15 cellular contexts compared by ENCODE assay signal in genomic region chr10:47330804-47331203, GRCh38. TPM values are rescaled to one million over a fixed set of nuclear protein-coding genes. Genes with fewer than 3 reads are reported as not detected.
"Had no signal": no experiment of that assay in that cellular context is flagged by ENCODE, and none has a peak within 500 bp of the region (broad histone marks: within the 10 kb centered on the region; RNA-seq: fewer than 3 reads in every experiment).

No MANE protein-coding gene starts in this region.

- H3K27me3 ChIP-seq: tibial nerve had no signal

- H3K27ac ChIP-seq: tibial nerve had no signal

- H3K36me3 ChIP-seq: tibial nerve had no signal

- ATAC-seq: activated T-helper 17 cell treated with anti-CD3 and anti-CD28 coated beads, Interleukin-2, amount 50 U/mL, for 72 hours; T-helper 17 cell had no signal

- H3K9me3 ChIP-seq: tibial nerve had no signal

- H3K4me3 ChIP-seq: tibial nerve had no signal

- H3K4me1 ChIP-seq: tibial nerve had no signal

- FAIRE-seq: TTC549 had no signal

- DNase-seq: activated B cell treated with CpG ODN at 0.5 μM for 24 hours; activated CD4-positive, alpha-beta T cell treated with anti-CD3 and anti-CD28 coated beads, Interleukin-2, amount 10 ng/mL, durations not matched to agents 24 days and 14 days; erythroblast; hippocampal formation; mammary epithelial cell; nephron progenitor cell; stimulated activated CD4-positive, alpha-beta T cell treated with anti-CD3 and anti-CD28 coated beads, Interleukin-15, amount 100 ng/mL, for 24 hours; stimulated activated CD4-positive, alpha-beta T cell treated with anti-CD3 and anti-CD28 coated beads, Interleukin-4, amount 100 ng/mL, for 4 hours; T-helper 17 cell had no signal

RNA-seq across cellular contexts. Expression of gene GDF2, which starts 8.6 kb away (rescaled TPM):
- total RNA-seq: activated B cell treated with CpG ODN at 0.5 μM for 24 hours; activated CD4-positive, alpha-beta T cell treated with anti-CD3 and anti-CD28 coated beads, Interleukin-2, amount 10 ng/mL, durations not matched to agents 24 days and 14 days; activated T-helper 17 cell treated with anti-CD3 and anti-CD28 coated beads, Interleukin-2, amount 50 U/mL, for 72 hours; dermis blood vessel endothelial cell; glomerular endothelial cell; mammary epithelial cell; omental fat pad; T-helper 17 cell; tibial nerve had no signal
- polyA plus RNA-seq: mammary epithelial cell had no signal

RNA-seq across cellular contexts. Expression of gene RBP3, which starts 17.4 kb away (rescaled TPM):
- total RNA-seq: activated B cell treated with CpG ODN at 0.5 μM for 24 hours; activated CD4-positive, alpha-beta T cell treated with anti-CD3 and anti-CD28 coated beads, Interleukin-2, amount 10 ng/mL, durations not matched to agents 24 days and 14 days; activated T-helper 17 cell treated with anti-CD3 and anti-CD28 coated beads, Interleukin-2, amount 50 U/mL, for 72 hours; dermis blood vessel endothelial cell; glomerular endothelial cell; mammary epithelial cell; omental fat pad; T-helper 17 cell; tibial nerve had no signal
- polyA plus RNA-seq: mammary epithelial cell had no signal

RNA-seq across cellular contexts. Expression of gene GDF10, which starts 30.8 kb away (rescaled TPM):
- total RNA-seq: activated B cell treated with CpG ODN at 0.5 μM for 24 hours, dermis blood vessel endothelial cell, glomerular endothelial cell, mammary epithelial cell had no signal
- polyA plus RNA-seq: mammary epithelial cell had no signal

RNA-seq across cellular contexts. Expression of gene ZNF488, which starts 53.3 kb away (rescaled TPM):
- total RNA-seq: activated B cell treated with CpG ODN at 0.5 μM for 24 hours; activated CD4-positive, alpha-beta T cell treated with anti-CD3 and anti-CD28 coated beads, Interleukin-2, amount 10 ng/mL, durations not matched to agents 24 days and 14 days; glomerular endothelial cell; T-helper 17 cell had no signal
